In genomic region chr2:184598313-184599053, GRCh38 we compare ENCODE assay signal across 8 cellular contexts. TPM values are rescaled to one million over a fixed set of nuclear protein-coding genes. Genes with fewer than 3 reads are reported as not detected.
A peak's percentile ranks its signal among the peaks of the same experiment; 100 is the strongest.
DNase-seq lines count a peak whose midpoint lies in the region; ATAC-seq, FAIRE-seq and TF ChIP-seq lines count a peak whose summit lies in the region.

Gene ZNF804A (plus strand): TSS chr2:184598529. CDS start chr2:184598960, 431 bp downstream.

- no peaks in the 10 kb centered on the region for H3K9me3 ChIP-seq in neural progenitor cell (ENCODE audit: low read depth)

- no peak for TF ChIP-seq CTCF in D721Med (IDR thresholded peaks at IDR 0.05; ENCODE audit: insufficient read depth, missing control alignments)
- no peak for TF ChIP-seq CTCF in glutamatergic neuron (IDR thresholded peaks at IDR 0.05; ENCODE audit: partially characterized antibody, unreplicated experiment)
- TF ChIP-seq CTCF in neural progenitor cell (IDR thresholded peaks at IDR 0.05), result no peak

- H3K4me1 Mint-ChIP-seq in glutamatergic neuron (ENCODE audit: low read depth, unreplicated experiment) (peaks cover 6% of the 10 kb centered on the region), neural progenitor cell (peaks cover 23% of the 10 kb centered on the region)

- peak within 1 kb of the TSS; percentile 85 for H2AFZ ChIP-seq in neural progenitor cell (replicated peaks)

- no peaks in the 10 kb centered on the region for H3K79me2 ChIP-seq in neural progenitor cell (ENCODE audit: low read depth)

- no peak within 1 kb of the TSS for H3K9ac ChIP-seq in neural progenitor cell

- peaks cover 88% of the 10 kb centered on the region for H3K27me3 ChIP-seq in neural progenitor cell

- H3K27ac Mint-ChIP-seq in glutamatergic neuron (ENCODE audit: unreplicated experiment), result peak within 1 kb of the TSS; percentile 94
- H3K27ac Mint-ChIP-seq in neural progenitor cell, result peak within 1 kb of the TSS; percentile 76

- H3K4me1 ChIP-seq in neural progenitor cell, result peaks cover 6% of the 10 kb centered on the region

- no peak for FAIRE-seq in D721Med (lab: Jason Lieb, UNC)

- H3K9me3 Mint-ChIP-seq in glutamatergic neuron (ENCODE audit: unreplicated experiment) (peaks cover 20% of the 10 kb centered on the region), neural progenitor cell (no peaks in the 10 kb centered on the region)

- peak within 1 kb of the TSS; percentile 92 for H3K4me3 Mint-ChIP-seq in glutamatergic neuron (ENCODE audit: unreplicated experiment)
- peak within 1 kb of the TSS; percentile 92 for H3K4me3 Mint-ChIP-seq in neural progenitor cell

- H3F3A ChIP-seq in neural progenitor cell (ENCODE audit: low read depth), result peaks cover 7% of the 10 kb centered on the region

- peak within 1 kb of the TSS; percentile 94 for H3K4me2 ChIP-seq in neural progenitor cell

- TF ChIP-seq POLR2A in GM19193 (IDR thresholded peaks at IDR 0.05; ENCODE audit: extremely low read depth, insufficient read depth, insufficient read length), result peak; percentile 97

- DNase-seq in D721Med (ENCODE audit: insufficient read length, low spot score) (peak; percentile 27), NCI-H510A treated with DMSO at 0.1 percent for 48 hours (lab: John Stamatoyannopoulos, UW) (peak; percentile 60), glutamatergic neuron (peak; percentile 82), neural progenitor cell (ENCODE audit: low spot score) (peak; percentile 81)
- peak; percentile 13 for DNase-seq in activated naive CD4-positive, alpha-beta T cell treated with anti-CD3 and anti-CD28 coated beads, Interleukin-2, amount 50 U/mL, for 16 hours
- DNase-seq in NK-92 treated with Interleukin-12 subunit alpha and Interleukin-12 subunit beta, amount 100 ng/mL, for 24 hours (lab: John Stamatoyannopoulos, UW), result no peak

- peak; percentile 76 for ATAC-seq in HG03103 (IDR thresholded peaks at IDR 0.05; ENCODE audit: low read depth, unreplicated experiment)

- H3K27ac ChIP-seq in neural progenitor cell, result no peak within 1 kb of the TSS

- H3K4me3 ChIP-seq in neural progenitor cell, result peak within 1 kb of the TSS; percentile 68

- H4K20me1 ChIP-seq in neural progenitor cell (ENCODE audit: low read depth), result no peaks in the 10 kb centered on the region

- no peaks in the 10 kb centered on the region for H3K36me3 ChIP-seq in neural progenitor cell

- H3K36me3 Mint-ChIP-seq in glutamatergic neuron (ENCODE audit: unreplicated experiment) (no peaks in the 10 kb centered on the region), neural progenitor cell (no peaks in the 10 kb centered on the region)

- H3K27me3 Mint-ChIP-seq in glutamatergic neuron (ENCODE audit: unreplicated experiment), result peaks cover 12% of the 10 kb centered on the region
- H3K27me3 Mint-ChIP-seq in neural progenitor cell (ENCODE audit: insufficient read depth, low read depth), result peaks cover 2% of the 10 kb centered on the region

RNA-seq across cellular contexts. Expression of gene ZNF804A, which starts in this region (rescaled TPM):
- total RNA-seq in glutamatergic neuron (ENCODE audit: unreplicated experiment), result 23.1 TPM
- 0.06 TPM in 1 of 2 replicates, not detected in the other for total RNA-seq in neural progenitor cell (ENCODE audit: low replicate concordance)

Comparison
In these comparisons a context has a peak if more than half of its experiments do, and no peak if none do; other contexts are left out.
1. RNA of gene ZNF804A (total RNA-seq): 23.1 TPM in glutamatergic neuron (single experiment); 0.06 TPM in neural progenitor cell; every median in the first group is over 10 times any median in the second.
2. Peak in DNase-seq, H3K4me3 ChIP-seq and H3K4me2 ChIP-seq in neural progenitor cell; RNA of the gene not detected or under 1 TPM.